ENCODE assay signal across 8 cellular contexts in the genomic region with DNA sequence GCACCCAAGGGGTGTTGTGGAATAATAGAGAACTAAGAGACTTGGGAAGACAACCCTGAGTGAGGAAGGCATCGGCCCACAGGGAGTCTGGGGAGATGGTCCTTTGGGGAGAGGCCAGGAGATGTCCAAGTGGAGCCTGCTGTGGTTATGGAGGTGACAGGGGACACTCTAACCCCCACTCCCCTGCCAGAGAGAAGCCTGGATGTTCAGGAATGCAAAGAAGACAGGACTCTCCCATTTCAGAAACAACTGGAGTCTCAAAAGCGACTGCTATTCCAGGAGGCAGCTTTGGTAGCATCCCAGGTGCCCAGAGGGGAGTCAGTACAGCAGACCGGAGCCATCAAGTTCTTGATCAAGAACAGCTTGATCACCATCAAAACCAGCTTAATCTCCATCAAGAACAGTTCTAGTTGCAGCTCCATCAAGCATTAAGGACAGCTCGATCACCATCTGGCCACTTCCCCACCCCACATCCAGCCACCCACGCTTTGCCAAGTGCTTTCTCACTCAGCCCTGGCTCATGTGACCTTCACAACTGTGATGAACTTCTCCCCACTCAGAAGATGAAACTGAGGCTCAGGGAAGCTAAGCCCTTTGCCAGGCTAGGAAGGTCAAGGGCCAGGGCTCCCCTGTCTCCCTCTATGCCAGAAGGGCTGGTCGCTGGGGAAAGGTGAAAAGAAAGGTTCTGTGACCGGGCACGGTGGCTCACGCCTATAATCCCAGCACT. TPM values are rescaled to one million over a fixed set of nuclear protein-coding genes. Genes with fewer than 3 reads are reported as not detected.
A peak's percentile ranks its signal among the peaks of the same experiment; 100 is the strongest.
DNase-seq lines count a peak whose midpoint lies in the region; ATAC-seq and TF ChIP-seq lines count a peak whose summit lies in the region.
"Had no signal": no experiment of that assay in that cellular context is flagged by ENCODE, and none has a peak within 500 bp of the region (broad histone marks: within the 10 kb centered on the region; RNA-seq: fewer than 3 reads in every experiment).

No MANE protein-coding gene starts in this region.

- H3K4me2 ChIP-seq in GM23248 (ENCODE audit: unreplicated experiment) = no peak overlapping the region

- no peaks in the 10 kb centered on the region for H4K20me1 ChIP-seq in GM23248 (ENCODE audit: insufficient read depth)

- H3K27ac Mint-ChIP-seq in WTC11 (peak overlapping the region; percentile 78; the same call in 1 of the 2 replicates), Calu3 (ENCODE audit: unreplicated experiment) (no peak overlapping the region)
- H3K27ac Mint-ChIP-seq in stimulated activated memory B cell treated with anti-CD40 and anti-IgM and Interleukin-4, amounts not matched to agents 10 μg/mL and 1 μg/mL and 100 μg/mL, for 72 hours = peak overlapping the region; percentile 97

- no peak for TF ChIP-seq POLR2A in prostate gland (IDR thresholded peaks at IDR 0.05)

- ATAC-seq in WTC11 (no peak), left ventricle myocardium superior (peak; percentile 30)
- ATAC-seq in stimulated activated memory B cell treated with anti-CD40 and anti-IgM and Interleukin-4, amounts not matched to agents 10 μg/mL and 1 μg/mL and 100 μg/mL, for 72 hours = peak; percentile 46

- H3K36me3 ChIP-seq in GM23248 (ENCODE audit: low read depth) = no peaks in the 10 kb centered on the region
- H3K36me3 ChIP-seq in prostate gland = no peaks in the 10 kb centered on the region

- no peak overlapping the region for H3K4me3 Mint-ChIP-seq in WTC11
- H3K4me3 Mint-ChIP-seq in stimulated activated memory B cell treated with anti-CD40 and anti-IgM and Interleukin-4, amounts not matched to agents 10 μg/mL and 1 μg/mL and 100 μg/mL, for 72 hours = peak overlapping the region; percentile 98
- no peak overlapping the region for H3K4me3 Mint-ChIP-seq in Calu3 (ENCODE audit: low read depth, unreplicated experiment)

- H2AFZ ChIP-seq in GM23248 = no peak overlapping the region

- WGBS in GM23248 (ENCODE audit: low coverage in 1 of 2, low lambda C conversion rate in 2 of 2, missing lambda C conversion rate in 2 of 2), 2 experiments = 70 to 71% methylated on average over 9 of the region's 9 CpGs
- 82% methylated on average over 9 of the region's 9 CpGs for WGBS in prostate gland

- intact Hi-C loops in left ventricle myocardium superior (cut with micrococcal nuclease) = no loop called here
- intact Hi-C loops in prostate gland (cut with DNase I) = no loop called here
- intact Hi-C loops in Calu3 (cut with micrococcal nuclease; ENCODE audit: unreplicated experiment) = no loop called here

- CTCF ChIA-PET in WTC11 (lab: Charles Lee) (interaction anchor here (0.5 to 11.1 kb wide), 12 partner anchors 27 to 128 kb away, joined by 3 to 306 read pairs (median 7); a partner anchor contains a TSS), Calu3 (lab: Charles Lee) (no interaction called here)

- TF ChIP-seq CTCF in WTC11 (IDR thresholded peaks at IDR 0.05) = no peak
- no peak for TF ChIP-seq CTCF in prostate gland (IDR thresholded peaks at IDR 0.05)
- no peak for TF ChIP-seq CTCF in Calu3 (IDR thresholded peaks at IDR 0.05; ENCODE audit: unreplicated experiment)

- in situ Hi-C loops in GM23248 (cut with MboI) = no loop called here

- H3K4me3 ChIP-seq in GM23248 (no peak overlapping the region), prostate gland (no peak overlapping the region)

- H3K27ac ChIP-seq in GM23248 (no peak overlapping the region), prostate gland (no peak overlapping the region)

- H3K27me3 ChIP-seq in GM23248 (replicated peaks; ENCODE audit: insufficient read depth) (0 out of 2 replicates have a peak, but pooled peaks cover 4% of the 10 kb centered on the region), prostate gland (replicated peaks; ENCODE audit: insufficient read depth) (no peaks in the 10 kb centered on the region)

- POLR2A ChIA-PET in WTC11 (lab: Charles Lee) = interaction anchor here (0.6 to 1.3 kb wide), 2 partner anchors 37 to 102 kb away, joined by 4 to 5 read pairs; no protein-coding TSS in a partner anchor

- H3K27me3 Mint-ChIP-seq in WTC11 (ENCODE audit: low read depth) (peaks cover 8% of the 10 kb centered on the region; the same call in 1 of the 2 replicates), Calu3 (ENCODE audit: unreplicated experiment) (peaks cover 21% of the 10 kb centered on the region)
- H3K27me3 Mint-ChIP-seq in stimulated activated memory B cell treated with anti-CD40 and anti-IgM and Interleukin-4, amounts not matched to agents 10 μg/mL and 1 μg/mL and 100 μg/mL, for 72 hours = no peaks in the 10 kb centered on the region

- no peaks in the 10 kb centered on the region for H3K79me2 ChIP-seq in GM23248 (ENCODE audit: insufficient read depth)

- H3K9me3 Mint-ChIP-seq in WTC11 = no peaks in the 10 kb centered on the region
- peaks cover under 1% of the 10 kb centered on the region for H3K9me3 Mint-ChIP-seq in stimulated activated memory B cell treated with anti-CD40 and anti-IgM and Interleukin-4, amounts not matched to agents 10 μg/mL and 1 μg/mL and 100 μg/mL, for 72 hours
- H3K9me3 Mint-ChIP-seq in Calu3 (ENCODE audit: low read depth, unreplicated experiment) = no peaks in the 10 kb centered on the region

- no peaks in the 10 kb centered on the region for H3K9me2 ChIP-seq in GM23248 (ENCODE audit: insufficient read depth)

- DNase-seq in GM23248 (peak; percentile 58), WTC11 (ENCODE audit: low spot score) (no peak), left ventricle myocardium superior (peak; percentile 45), prostate gland (ENCODE audit: low spot score) (no peak), Calu3 (no peak), DMS153 treated with DMSO at 0.1 percent for 48 hours (lab: John Stamatoyannopoulos, UW; ENCODE audit: unreplicated experiment) (no peak)
- DNase-seq: NCI-H1930 had no signal

- H3K4me1 Mint-ChIP-seq in WTC11 = peaks cover 33% of the 10 kb centered on the region
- peaks cover 78% of the 10 kb centered on the region for H3K4me1 Mint-ChIP-seq in stimulated activated memory B cell treated with anti-CD40 and anti-IgM and Interleukin-4, amounts not matched to agents 10 μg/mL and 1 μg/mL and 100 μg/mL, for 72 hours
- H3K4me1 Mint-ChIP-seq in Calu3 (ENCODE audit: low read depth, unreplicated experiment) = peaks cover 8% of the 10 kb centered on the region

- H3F3A ChIP-seq in GM23248 (ENCODE audit: insufficient read depth) = no peaks in the 10 kb centered on the region

- H3K9me3 ChIP-seq in GM23248 (ENCODE audit: low read depth) (no peaks in the 10 kb centered on the region), prostate gland (no peaks in the 10 kb centered on the region)

- H3K9ac ChIP-seq in GM23248 = no peak overlapping the region

- H3K4me1 ChIP-seq in GM23248 (ENCODE audit: insufficient read depth) (peaks cover 10% of the 10 kb centered on the region), prostate gland (replicated peaks) (no peaks in the 10 kb centered on the region)

- no TSS peak for BruUV-seq in Calu3 (replicated peaks; lab: Mats Ljungman, UMichigan)

- H3K36me3 Mint-ChIP-seq in WTC11 (peaks cover 10% of the 10 kb centered on the region), Calu3 (ENCODE audit: insufficient read depth, unreplicated experiment) (no peaks in the 10 kb centered on the region)
- peaks cover 57% of the 10 kb centered on the region for H3K36me3 Mint-ChIP-seq in stimulated activated memory B cell treated with anti-CD40 and anti-IgM and Interleukin-4, amounts not matched to agents 10 μg/mL and 1 μg/mL and 100 μg/mL, for 72 hours

TF ChIP-seq in WTC11, 78 proteins besides CTCF, POLR2A, EP300 and RAD21 (continues in another document):
- TF ChIP-seq, protein P1, sequence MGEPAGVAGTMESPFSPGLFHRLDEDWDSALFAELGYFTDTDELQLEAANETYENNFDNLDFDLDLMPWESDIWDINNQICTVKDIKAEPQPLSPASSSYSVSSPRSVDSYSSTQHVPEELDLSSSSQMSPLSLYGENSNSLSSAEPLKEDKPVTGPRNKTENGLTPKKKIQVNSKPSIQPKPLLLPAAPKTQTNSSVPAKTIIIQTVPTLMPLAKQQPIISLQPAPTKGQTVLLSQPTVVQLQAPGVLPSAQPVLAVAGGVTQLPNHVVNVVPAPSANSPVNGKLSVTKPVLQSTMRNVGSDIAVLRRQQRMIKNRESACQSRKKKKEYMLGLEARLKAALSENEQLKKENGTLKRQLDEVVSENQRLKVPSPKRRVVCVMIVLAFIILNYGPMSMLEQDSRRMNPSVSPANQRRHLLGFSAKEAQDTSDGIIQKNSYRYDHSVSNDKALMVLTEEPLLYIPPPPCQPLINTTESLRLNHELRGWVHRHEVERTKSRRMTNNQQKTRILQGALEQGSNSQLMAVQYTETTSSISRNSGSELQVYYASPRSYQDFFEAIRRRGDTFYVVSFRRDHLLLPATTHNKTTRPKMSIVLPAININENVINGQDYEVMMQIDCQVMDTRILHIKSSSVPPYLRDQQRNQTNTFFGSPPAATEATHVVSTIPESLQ (CRISPR knock-in tag; IDR thresholded peaks at IDR 0.05) = no peak
- TF ChIP-seq ELF4 (CRISPR knock-in tag; IDR thresholded peaks at IDR 0.05; ENCODE audit: low read depth) (no peak), JAZF1 (CRISPR knock-in tag; IDR thresholded peaks at IDR 0.05) (no peak)

RNA-seq across cellular contexts. Expression of a gene that starts 0.7 kb away (rescaled TPM):
- total RNA-seq in GM23248 (2014; rRNA removed; shearing (Covaris generic)) = not detected in 2 replicates
- not detected in 2 replicates for polyA plus RNA-seq in GM23248 (2016; fragmentation: Nextera tagmentation; extraction: Ambion mirVana)
- total RNA-seq in WTC11 (2021) (2.8 to 3.7 TPM (median 3.4 TPM) in 3 replicates), left ventricle myocardium superior (6.3 TPM), prostate gland (1 to 10 TPM; 3.2 to 5.3 TPM), Calu3 (2022) (not detected in 2 replicates)

RNA-seq across cellular contexts. Expression of a gene that starts 12.1 kb away (rescaled TPM):
- total RNA-seq in GM23248 (2014; rRNA removed; shearing (Covaris generic)) = 4.8 and 5.8 TPM in 2 replicates
- 11.1 and 12.7 TPM in 2 replicates for polyA plus RNA-seq in GM23248 (2016; fragmentation: Nextera tagmentation; extraction: Ambion mirVana)
- total RNA-seq in WTC11 (2021) (12.4 to 14.1 TPM (median 14.1 TPM) in 3 replicates), left ventricle myocardium superior (9.7 TPM), prostate gland (10 to 100 TPM; 13.2 to 18.1 TPM), Calu3 (2022) (24.0 and 32.0 TPM in 2 replicates)

RNA-seq across cellular contexts. Expression of a gene that starts 35.4 kb away (rescaled TPM):
- total RNA-seq in GM23248 (2014; rRNA removed; shearing (Covaris generic)) = not detected in 2 replicates
- polyA plus RNA-seq in GM23248 (2016; fragmentation: Nextera tagmentation; extraction: Ambion mirVana) = not detected in 2 replicates
- total RNA-seq in WTC11 (2021) (14.4 to 21.1 TPM (median 17.8 TPM) in 3 replicates), left ventricle myocardium superior (not detected), prostate gland (1 to 10 TPM; 3.9 to 4.8 TPM), Calu3 (2022) (6.4 and 17.6 TPM in 2 replicates)

RNA-seq across cellular contexts. Expression of a gene that starts 38.6 kb away (rescaled TPM):
- total RNA-seq in GM23248 (2014; rRNA removed; shearing (Covaris generic)) = 212 and 240 TPM in 2 replicates
- polyA plus RNA-seq in GM23248 (2016; fragmentation: Nextera tagmentation; extraction: Ambion mirVana) = 2,795 and 2,825 TPM in 2 replicates
- total RNA-seq in WTC11 (2021) = 70.8 to 92.9 TPM (median 92.3 TPM) in 3 replicates
- total RNA-seq in left ventricle myocardium superior = 34.7 TPM
- total RNA-seq in prostate gland = 10 to 100 TPM; 37.4 to 55.3 TPM
- total RNA-seq in Calu3 (2022) = 74.6 and 107 TPM in 2 replicates

RNA-seq across cellular contexts. Expression of a gene that starts 54.0 kb away (rescaled TPM):
- not detected in 2 replicates for total RNA-seq in GM23248 (2014; rRNA removed; shearing (Covaris generic))
- polyA plus RNA-seq in GM23248 (2016; fragmentation: Nextera tagmentation; extraction: Ambion mirVana) = not detected in 2 replicates
- not detected in 3 replicates for total RNA-seq in WTC11 (2021)
- not detected for total RNA-seq in left ventricle myocardium superior
- total RNA-seq in prostate gland = 1 to 10 TPM in 1 of 2 donors, not detected in 1; 4.8 TPM
- not detected in 2 replicates for total RNA-seq in Calu3 (2022)

Comparison
In these comparisons a context has a peak if more than half of its experiments do, and no peak if none do; other contexts are left out.
1. DNase-seq: peak in GM23248 (single experiment) and left ventricle myocardium superior (single experiment); none in WTC11 (single experiment), prostate gland (single experiment), Calu3 (single experiment) and DMS153 treated with DMSO at 0.1 percent for 48 hours (single experiment).